12 cellular contexts compared by ENCODE assay signal in genomic region chr14:34355584-34356266, GRCh38.
A peak's percentile ranks its signal among the peaks of the same experiment; 100 is the strongest.
DNase-seq lines count a peak whose midpoint lies in the region; ATAC-seq, FAIRE-seq and TF ChIP-seq lines count a peak whose summit lies in the region.
"Had no signal": no experiment of that assay in that cellular context is flagged by ENCODE, and none has a peak within 500 bp of the region (broad histone marks: within the 10 kb centered on the region; RNA-seq: fewer than 3 reads in every experiment).

No MANE protein-coding gene starts in this region.

- H3K27ac Mint-ChIP-seq in activated CD4-positive, alpha-beta memory T cell treated with anti-CD3 and anti-CD28 coated beads for 36 hours: no peak overlapping the region
- H3K27ac Mint-ChIP-seq: activated B cell treated with CpG ODN at 0.5 μM for 24 hours had no signal

- no peak for FAIRE-seq in GM19239 (lab: Jason Lieb, UNC)

- no peaks in the 10 kb centered on the region for H3K27me3 Mint-ChIP-seq in activated CD4-positive, alpha-beta memory T cell treated with anti-CD3 and anti-CD28 coated beads for 36 hours
- H3K27me3 Mint-ChIP-seq: activated B cell treated with CpG ODN at 0.5 μM for 24 hours; central memory CD8-positive, alpha-beta T cell had no signal

- H3K4me2 ChIP-seq in PC-9: no peak overlapping the region

- H3K4me1 ChIP-seq in PC-9 (replicated peaks; ENCODE audit: insufficient read depth): no peaks in the 10 kb centered on the region

- peak overlapping the region; percentile 47 for H3K27ac ChIP-seq in PC-9

- intact Hi-C loops in PC-9 (cut with micrococcal nuclease; ENCODE audit: unreplicated experiment): no loop called here
- intact Hi-C loops in activated CD4-positive, alpha-beta memory T cell treated with anti-CD3 and anti-CD28 coated beads for 36 hours (cut with micrococcal nuclease): no loop called here

- H3K9me3 ChIP-seq in PC-9 (ENCODE audit: insufficient read depth, low read depth): no peaks in the 10 kb centered on the region

- H3K36me3 Mint-ChIP-seq in activated CD4-positive, alpha-beta memory T cell treated with anti-CD3 and anti-CD28 coated beads for 36 hours: no peaks in the 10 kb centered on the region

- H3K27me3 ChIP-seq in PC-9 (ENCODE audit: insufficient read depth, low read depth): no peaks in the 10 kb centered on the region

- H3F3A ChIP-seq in PC-9 (ENCODE audit: insufficient read depth, low read depth): no peaks in the 10 kb centered on the region

- H4K20me1 ChIP-seq in PC-9 (ENCODE audit: insufficient read depth): no peaks in the 10 kb centered on the region

- H3K4me1 Mint-ChIP-seq in activated CD4-positive, alpha-beta memory T cell treated with anti-CD3 and anti-CD28 coated beads for 36 hours (ENCODE audit: low read depth): no peaks in the 10 kb centered on the region
- H3K4me1 Mint-ChIP-seq: activated B cell treated with CpG ODN at 0.5 μM for 24 hours; central memory CD8-positive, alpha-beta T cell had no signal

- no peaks in the 10 kb centered on the region for H3K9me2 ChIP-seq in PC-9 (ENCODE audit: insufficient read depth)

- H3K4me3 Mint-ChIP-seq in activated CD4-positive, alpha-beta memory T cell treated with anti-CD3 and anti-CD28 coated beads for 36 hours: no peak overlapping the region
- H3K4me3 Mint-ChIP-seq: activated B cell treated with CpG ODN at 0.5 μM for 24 hours; central memory CD8-positive, alpha-beta T cell had no signal

- DNase-seq in DMS53 (lab: John Stamatoyannopoulos, UW) (peak; percentile 47), PC-9 (peak; percentile 19 to 47), non-pigmented ciliary epithelial cell (ENCODE audit: low read depth) (peak; percentile 64), GM19239 (ENCODE audit: insufficient read length, low spot score) (no peak), DMS114 treated with DMSO at 0.1 percent for 48 hours (lab: John Stamatoyannopoulos, UW; ENCODE audit: unreplicated experiment) (no peak)
- DNase-seq in activated CD4-positive, alpha-beta memory T cell treated with anti-CD3 and anti-CD28 coated beads for 36 hours: no peak
- DNase-seq: activated B cell treated with CpG ODN at 0.5 μM for 24 hours, midbrain, NCI-H1105 had no signal

- H3K79me2 ChIP-seq in PC-9 (ENCODE audit: low read depth): no peaks in the 10 kb centered on the region

- no peak overlapping the region for H2AFZ ChIP-seq in PC-9

- ATAC-seq in esophagus mucosa (peak; percentile 82), HG03565 (IDR thresholded peaks at IDR 0.05; ENCODE audit: unreplicated experiment) (no peak)

- H3K36me3 ChIP-seq in PC-9 (ENCODE audit: low read depth): no peaks in the 10 kb centered on the region

- TF ChIP-seq CTCF in PC-9 (conservative IDR thresholded peaks at IDR 0.05): no peak

- no peaks in the 10 kb centered on the region for H3K9me3 Mint-ChIP-seq in activated CD4-positive, alpha-beta memory T cell treated with anti-CD3 and anti-CD28 coated beads for 36 hours
- H3K9me3 Mint-ChIP-seq: activated B cell treated with CpG ODN at 0.5 μM for 24 hours; central memory CD8-positive, alpha-beta T cell had no signal

- no TSS peak for BruUV-seq in PC-9 (replicated peaks; lab: Mats Ljungman, UMichigan)

- CTCF ChIA-PET in PC-9 (lab: Charles Lee): interaction anchor here (1.7 kb wide), 1 partner anchor 24 kb away, joined by 5 read pairs; no protein-coding TSS in a partner anchor
- CTCF ChIA-PET in activated CD4-positive, alpha-beta memory T cell treated with anti-CD3 and anti-CD28 coated beads for 36 hours (lab: Charles Lee): no interaction called here

- POLR2A ChIA-PET in PC-9 (lab: Charles Lee; ENCODE audit: unreplicated experiment): interaction anchor here (0.6 kb wide), 1 partner anchor 664 kb away, joined by 7 read pairs; no protein-coding TSS in a partner anchor
- POLR2A ChIA-PET in activated CD4-positive, alpha-beta memory T cell treated with anti-CD3 and anti-CD28 coated beads for 36 hours (lab: Charles Lee): no interaction called here

- H3K4me3 ChIP-seq in PC-9: no peak overlapping the region

Comparison
In these comparisons a context has a peak if more than half of its experiments do, and no peak if none do; other contexts are left out.
1. DNase-seq: peak in DMS53 (single experiment), PC-9 (2 of 2) and non-pigmented ciliary epithelial cell (single experiment); none in GM19239 (single experiment), DMS114 treated with DMSO at 0.1 percent for 48 hours (single experiment) and activated CD4-positive, alpha-beta memory T cell treated with anti-CD3 and anti-CD28 coated beads for 36 hours (single experiment).